Comparison of ENCODE assay signal across 9 cellular contexts in the genomic region with DNA sequence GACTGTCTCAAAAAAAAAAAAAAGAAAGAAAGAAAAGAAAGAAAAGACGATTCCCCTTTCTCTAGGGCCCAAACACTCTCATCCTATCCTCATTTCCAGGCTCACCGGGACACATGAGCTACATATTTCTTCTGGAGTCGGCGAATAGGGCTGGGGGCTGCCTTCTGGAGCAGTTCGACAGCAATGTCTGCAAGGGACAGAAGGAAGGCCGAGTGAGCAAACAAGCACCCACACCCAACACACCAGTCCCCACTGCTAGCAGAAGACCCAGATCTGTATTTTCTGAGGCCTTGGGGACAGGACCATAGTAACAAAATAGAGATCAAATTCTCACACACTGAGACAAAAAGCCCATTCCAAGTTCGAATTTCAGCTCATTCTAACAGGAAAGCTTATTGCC. TPM values are rescaled to one million over a fixed set of nuclear protein-coding genes. Genes with fewer than 3 reads are reported as not detected.
DNase-seq lines count a peak whose midpoint lies in the region; ATAC-seq and TF ChIP-seq lines count a peak whose summit lies in the region.
"Had no signal": no experiment of that assay in that cellular context is flagged by ENCODE, and none has a peak within 500 bp of the region (broad histone marks: within the 10 kb centered on the region; RNA-seq: fewer than 3 reads in every experiment).

No MANE protein-coding gene starts in this region.

- H3K4me1 Mint-ChIP-seq in activated naive CD4-positive, alpha-beta T cell treated with anti-CD3 and anti-CD28 coated beads, Interleukin-2, amount 50 U/mL, for 24 hours: peaks cover 49% of the 10 kb centered on the region
- peaks cover 13% of the 10 kb centered on the region for H3K4me1 Mint-ChIP-seq in type B pancreatic cell (ENCODE audit: unreplicated experiment)

- H3K79me1 ChIP-seq in mesenchymal stem cell (replicated peaks; ENCODE audit: low read length, poor library complexity, severe bottlenecking): peaks cover 16% of the 10 kb centered on the region

- H2BK15ac ChIP-seq in mesenchymal stem cell (ENCODE audit: low read depth, poor library complexity, severe bottlenecking): no peak overlapping the region

- no peaks in the 10 kb centered on the region for H3K9me3 Mint-ChIP-seq in activated naive CD4-positive, alpha-beta T cell treated with anti-CD3 and anti-CD28 coated beads, Interleukin-2, amount 50 U/mL, for 24 hours
- no peaks in the 10 kb centered on the region for H3K9me3 Mint-ChIP-seq in type B pancreatic cell

- peaks cover 6% of the 10 kb centered on the region for H3K36me3 Mint-ChIP-seq in activated naive CD4-positive, alpha-beta T cell treated with anti-CD3 and anti-CD28 coated beads, Interleukin-2, amount 50 U/mL, for 24 hours
- peaks cover 10% of the 10 kb centered on the region for H3K36me3 Mint-ChIP-seq in type B pancreatic cell

- H2BK120ac ChIP-seq in mesenchymal stem cell (ENCODE audit: low read depth, low read length): no peak overlapping the region

- H3K9ac ChIP-seq in adipocyte (ENCODE audit: low read length) (peak overlapping the region; percentile 99), mesenchymal stem cell (ENCODE audit: low read length) (peak overlapping the region; percentile 99)

- WGBS in mesenchymal stem cell: 88% methylated on average over 7 of the region's 7 CpGs

- peak overlapping the region; percentile 72 for H3K27ac Mint-ChIP-seq in activated naive CD4-positive, alpha-beta T cell treated with anti-CD3 and anti-CD28 coated beads, Interleukin-2, amount 50 U/mL, for 24 hours
- peak overlapping the region; percentile 85 for H3K27ac Mint-ChIP-seq in type B pancreatic cell

- DNase-seq in activated naive CD4-positive, alpha-beta T cell treated with anti-CD3 and anti-CD28 coated beads, Interleukin-2, amount 50 U/mL, for 16 hours: no peak
- DNase-seq in adipocyte (ENCODE audit: low read depth): no peak
- DNase-seq in mesenchymal stem cell: no peak
- no peak for DNase-seq in type B pancreatic cell (ENCODE audit: extremely low spot score, unreplicated experiment)
- no peak for DNase-seq in NCI-H1105 (lab: John Stamatoyannopoulos, UW)
- DNase-seq in H4 (ENCODE audit: low spot score): no peak
- DNase-seq: NCI-H524 had no signal

- no peak overlapping the region for H3K23ac ChIP-seq in mesenchymal stem cell (ENCODE audit: low read length in 2 of 2)

- H3K4ac ChIP-seq in mesenchymal stem cell (ENCODE audit: low read depth in 1 of 2, low read length in 2 of 2): no peak overlapping the region

- peak overlapping the region; percentile 83 for H3K4me3 ChIP-seq in adipocyte (ENCODE audit: low read length)
- peak overlapping the region in 1 of 2 experiments; percentile 92 for H3K4me3 ChIP-seq in mesenchymal stem cell (ENCODE audit: insufficient read depth in 1 of 2, low read depth in 1 of 2, low read length in 2 of 2)

- no peak for TF ChIP-seq CTCF in type B pancreatic cell (conservative IDR thresholded peaks at IDR 0.05)

- no peak overlapping the region for H3K27ac ChIP-seq in mesenchymal stem cell (ENCODE audit: low read length, poor library complexity, severe bottlenecking)

- H3K9me3 ChIP-seq in adipocyte (ENCODE audit: control insufficient read depth, low read length) (no peaks in the 10 kb centered on the region), mesenchymal stem cell (ENCODE audit: control insufficient read depth, low read length) (no peaks in the 10 kb centered on the region)

- no peak for ATAC-seq in HG03139 (IDR thresholded peaks at IDR 0.05; ENCODE audit: unreplicated experiment)

- H2BK5ac ChIP-seq in mesenchymal stem cell (ENCODE audit: low read depth, low read length, poor library complexity, severe bottlenecking): no peak overlapping the region

- H3K4me1 ChIP-seq in adipocyte (ENCODE audit: control insufficient read depth, insufficient read depth, low read length): peaks cover 48% of the 10 kb centered on the region
- peaks cover 18% of the 10 kb centered on the region for H3K4me1 ChIP-seq in mesenchymal stem cell (ENCODE audit: control insufficient read depth, insufficient read depth, low read depth, low read length)

- no peak overlapping the region for H3K14ac ChIP-seq in mesenchymal stem cell (ENCODE audit: low read length in 2 of 2)

- no peak overlapping the region for H4K8ac ChIP-seq in mesenchymal stem cell (ENCODE audit: low read length)

- H3K18ac ChIP-seq in mesenchymal stem cell (ENCODE audit: low read depth in 1 of 2, low read length in 2 of 2): no peak overlapping the region

- H4K91ac ChIP-seq in mesenchymal stem cell (ENCODE audit: low read length): no peak overlapping the region

- H2BK12ac ChIP-seq in mesenchymal stem cell (ENCODE audit: low read length in 2 of 2): no peak overlapping the region

- H2AFZ ChIP-seq in mesenchymal stem cell (ENCODE audit: low read depth, low read length): no peak overlapping the region

- no peaks in the 10 kb centered on the region for H3K27me3 Mint-ChIP-seq in activated naive CD4-positive, alpha-beta T cell treated with anti-CD3 and anti-CD28 coated beads, Interleukin-2, amount 50 U/mL, for 24 hours
- H3K27me3 Mint-ChIP-seq in type B pancreatic cell: no peaks in the 10 kb centered on the region

- H2AK5ac ChIP-seq in mesenchymal stem cell (ENCODE audit: low read length, severe bottlenecking): no peak overlapping the region

- H3K36me3 ChIP-seq in adipocyte (ENCODE audit: control insufficient read depth, insufficient read depth, low read length, severe bottlenecking) (peaks cover 35% of the 10 kb centered on the region), mesenchymal stem cell (ENCODE audit: control insufficient read depth in 1 of 2, insufficient read depth in 2 of 2, low read depth in 1 of 2, low read length in 2 of 2) (peaks cover 36 to 51% of the 10 kb centered on the region in 2 experiments)

- no peaks in the 10 kb centered on the region for H3K27me3 ChIP-seq in adipocyte (replicated peaks; ENCODE audit: control insufficient read depth, insufficient read depth, low read length)
- no peaks in the 10 kb centered on the region for H3K27me3 ChIP-seq in mesenchymal stem cell (ENCODE audit: control insufficient read depth in 1 of 2, insufficient read depth in 1 of 2, low read length in 2 of 2)

- H3K4me2 ChIP-seq in mesenchymal stem cell (ENCODE audit: low read length, poor library complexity, severe bottlenecking): no peak overlapping the region

- H3K4me3 Mint-ChIP-seq in activated naive CD4-positive, alpha-beta T cell treated with anti-CD3 and anti-CD28 coated beads, Interleukin-2, amount 50 U/mL, for 24 hours: peak overlapping the region; percentile 99
- H3K4me3 Mint-ChIP-seq in type B pancreatic cell: peak overlapping the region; percentile 96

RNA-seq across cellular contexts. Expression of a gene that starts 1.2 kb away (rescaled TPM):
- polyA plus RNA-seq in mesenchymal stem cell (2013, experiment 1 of 2): 23.5 TPM
- 22.7 TPM for polyA plus RNA-seq in mesenchymal stem cell (2013, experiment 2 of 2)
- 37.8 and 54.0 TPM in 2 replicates for total RNA-seq in type B pancreatic cell (ENCODE audit: low replicate concordance)
- 10.8 and 13.3 TPM in 2 replicates for total RNA-seq in H4 (2014; rRNA removed; shearing (Covaris generic))

RNA-seq across cellular contexts. Expression of a gene that starts 2.6 kb away (rescaled TPM):
- 46.4 TPM for polyA plus RNA-seq in mesenchymal stem cell (2013, experiment 1 of 2)
- polyA plus RNA-seq in mesenchymal stem cell (2013, experiment 2 of 2): 44.6 TPM
- 86.2 and 88.7 TPM in 2 replicates for total RNA-seq in type B pancreatic cell (ENCODE audit: low replicate concordance)
- 52.8 and 53.3 TPM in 2 replicates for total RNA-seq in H4 (2014; rRNA removed; shearing (Covaris generic))

RNA-seq across cellular contexts. Expression of a gene that starts 5.7 kb away (rescaled TPM):
- polyA plus RNA-seq in mesenchymal stem cell (2013, experiment 1 of 2): 0.25 TPM
- 0.25 TPM for polyA plus RNA-seq in mesenchymal stem cell (2013, experiment 2 of 2)
- 5.5 and 6.1 TPM in 2 replicates for total RNA-seq in type B pancreatic cell (ENCODE audit: low replicate concordance)
- total RNA-seq in H4 (2014; rRNA removed; shearing (Covaris generic)): 0.12 TPM in 1 of 2 replicates, not detected in the other

RNA-seq across cellular contexts. Expression of a gene that starts 14.9 kb away (rescaled TPM):
- 11.8 TPM for polyA plus RNA-seq in mesenchymal stem cell (2013, experiment 1 of 2)
- polyA plus RNA-seq in mesenchymal stem cell (2013, experiment 2 of 2): 11.1 TPM
- 17.9 and 19.6 TPM in 2 replicates for total RNA-seq in type B pancreatic cell (ENCODE audit: low replicate concordance)
- total RNA-seq in H4 (2014; rRNA removed; shearing (Covaris generic)): 20.9 and 27.4 TPM in 2 replicates

RNA-seq across cellular contexts. Expression of a gene that starts 31.1 kb away (rescaled TPM):
- polyA plus RNA-seq in mesenchymal stem cell (2013, experiment 1 of 2): 24.7 TPM
- polyA plus RNA-seq in mesenchymal stem cell (2013, experiment 2 of 2): 28.6 TPM
- total RNA-seq in type B pancreatic cell (ENCODE audit: low replicate concordance): 25.9 and 28.2 TPM in 2 replicates
- total RNA-seq in H4 (2014; rRNA removed; shearing (Covaris generic)): 22.7 and 37.4 TPM in 2 replicates
